In genomic region chr6:147756000-147756399, GRCh38 we compare ENCODE assay signal across 3 cellular contexts.
TF ChIP-seq lines count a peak whose summit lies in the region.

No MANE protein-coding gene starts in this region.

TF ChIP-seq in A549, 52 proteins besides CTCF, POLR2A, EP300 and RAD21:
- TF ChIP-seq REST (IDR thresholded peaks at IDR 0.05): no peak
- peak; percentile 88 for TF ChIP-seq MAFK (IDR thresholded peaks at IDR 0.05; ENCODE audit: partially characterized antibody)
- TF ChIP-seq CHD2 (IDR thresholded peaks at IDR 0.05; ENCODE audit: low read length, partially characterized antibody): no peak
TF ChIP-seq in A549: peak in this region for 1.

TF ChIP-seq in IMR-90, 13 proteins besides CTCF, POLR2A, EP300 and RAD21:
- peak; percentile 96 for TF ChIP-seq MAFK (IDR thresholded peaks at IDR 0.05; ENCODE audit: low read depth, low read length)
- TF ChIP-seq RFX5 (IDR thresholded peaks at IDR 0.05; ENCODE audit: low read depth, low read length): no peak

TF ChIP-seq in H1, 55 proteins besides CTCF, POLR2A, EP300 and RAD21:
- TF ChIP-seq POLR2AphosphoS5 (IDR thresholded peaks at IDR 0.05; ENCODE audit: low read depth, low read length) (no peak), MAFK (IDR thresholded peaks at IDR 0.05; ENCODE audit: low read depth, low read length) (peak; percentile 65; the same call in 1 of the 2 replicates), CTBP2 (IDR thresholded peaks at IDR 0.05; ENCODE audit: borderline replicate concordance, insufficient read depth, insufficient read length, low read length) (no peak), USF2 (IDR thresholded peaks at IDR 0.05; ENCODE audit: low read length) (no peak), SIRT6 (IDR thresholded peaks at IDR 0.05; ENCODE audit: low read length) (no peak), CHD7 (IDR thresholded peaks at IDR 0.05; ENCODE audit: insufficient replicate concordance, low read length) (no peak)
